ENCODE assay signal across 19 cellular contexts in genomic region chr7:79787101-79787500, GRCh38.
DNase-seq lines count a peak whose midpoint lies in the region; ATAC-seq and TF ChIP-seq lines count a peak whose summit lies in the region.
"Had no signal": no experiment of that assay in that cellular context is flagged by ENCODE, and none has a peak within 500 bp of the region (broad histone marks: within the 10 kb centered on the region; RNA-seq: fewer than 3 reads in every experiment).

No MANE protein-coding gene starts in this region.

- intact Hi-C loops in cardiac septum (cut with DNase I), result no loop called here

- H3K4me1 ChIP-seq in GM23248 (ENCODE audit: insufficient read depth) (peaks cover 43% of the 10 kb centered on the region), smooth muscle cell (ENCODE audit: low read depth) (no peaks in the 10 kb centered on the region)
- H3K4me1 ChIP-seq: BLaER1, Caco-2 had no signal

- H4K20me1 ChIP-seq in GM23248 (ENCODE audit: insufficient read depth) (no peaks in the 10 kb centered on the region), smooth muscle cell (ENCODE audit: low read depth) (no peaks in the 10 kb centered on the region)
- H4K20me1 ChIP-seq: BLaER1 had no signal

- peaks cover 56% of the 10 kb centered on the region for H3K4me1 Mint-ChIP-seq in mesothelial cell of epicardium
- H3K4me1 Mint-ChIP-seq: B cell; CD4-positive, CD25-positive, alpha-beta regulatory T cell had no signal

- H3K4me2 ChIP-seq in GM23248 (ENCODE audit: unreplicated experiment) (peak overlapping the region; percentile 57), smooth muscle cell (peak overlapping the region; percentile 36)
- H3K4me2 ChIP-seq: BLaER1 had no signal

- H3F3A ChIP-seq in GM23248 (ENCODE audit: insufficient read depth) (peaks cover 15% of the 10 kb centered on the region), smooth muscle cell (ENCODE audit: low read depth) (peaks cover 10% of the 10 kb centered on the region)

- no peaks in the 10 kb centered on the region for H3K9me3 ChIP-seq in GM23248 (ENCODE audit: low read depth)
- H3K9me3 ChIP-seq in smooth muscle cell (replicated peaks; ENCODE audit: low read depth), result no peaks in the 10 kb centered on the region
- H3K9me3 ChIP-seq: BLaER1, Caco-2 had no signal

- H3K27ac Mint-ChIP-seq in mesothelial cell of epicardium, result peak overlapping the region; percentile 67
- H3K27ac Mint-ChIP-seq: B cell; CD4-positive, CD25-positive, alpha-beta regulatory T cell; CD8-positive, alpha-beta T cell had no signal

- H3K27ac ChIP-seq in GM23248 (no peak overlapping the region), smooth muscle cell (ENCODE audit: low read depth) (no peak overlapping the region)
- H3K27ac ChIP-seq: BLaER1, C4-2B had no signal

- H3K36me3 ChIP-seq in GM23248 (ENCODE audit: low read depth) (no peaks in the 10 kb centered on the region), smooth muscle cell (ENCODE audit: low read depth) (no peaks in the 10 kb centered on the region)
- H3K36me3 ChIP-seq: BLaER1 had no signal

- DNase-seq in GM23248 (no peak), SK-N-DZ (ENCODE audit: low spot score) (peak; percentile 68), mesothelial cell of epicardium (ENCODE audit: low spot score in 2 of 2, unreplicated experiment in 2 of 2) (no peak), smooth muscle cell (lab: John Stamatoyannopoulos, UW; ENCODE audit: unreplicated experiment) (no peak), NCI-H748 treated with DMSO at 0.1 percent for 48 hours (lab: John Stamatoyannopoulos, UW) (no peak), cardiac septum (ENCODE audit: low spot score) (no peak), activated gamma-delta T cell (lab: John Stamatoyannopoulos, UW) (no peak)
- DNase-seq: Caco-2; CD4-positive, CD25-positive, alpha-beta regulatory T cell; CD8-positive, alpha-beta T cell; DMS 273 treated with DMSO at 0.1 percent for 48 hours; DMS79 treated with DMSO at 0.1 percent for 48 hours; GF-D8; H7; HCEC 1CT had no signal

- no peak overlapping the region for H3K4me3 ChIP-seq in GM23248
- no peak overlapping the region for H3K4me3 ChIP-seq in smooth muscle cell
- H3K4me3 ChIP-seq: BLaER1 had no signal

- TF ChIP-seq CTCF in mesothelial cell of epicardium (IDR thresholded peaks at IDR 0.05; ENCODE audit: unreplicated experiment) (no peak), smooth muscle cell (IDR thresholded peaks at IDR 0.05; ENCODE audit: borderline replicate concordance, insufficient read depth, poor library complexity, severe bottlenecking) (no peak)

- H3K9me3 Mint-ChIP-seq in mesothelial cell of epicardium, result peaks cover 20% of the 10 kb centered on the region
- H3K9me3 Mint-ChIP-seq: CD8-positive, alpha-beta T cell had no signal

- H3K79me2 ChIP-seq in GM23248 (ENCODE audit: insufficient read depth) (no peaks in the 10 kb centered on the region), smooth muscle cell (ENCODE audit: low read depth) (no peaks in the 10 kb centered on the region)

- H3K4me3 Mint-ChIP-seq in mesothelial cell of epicardium, result no peak overlapping the region
- H3K4me3 Mint-ChIP-seq: B cell; CD4-positive, CD25-positive, alpha-beta regulatory T cell; CD8-positive, alpha-beta T cell had no signal

- H3K9me2 ChIP-seq in GM23248 (ENCODE audit: insufficient read depth), result no peaks in the 10 kb centered on the region

- H3K9ac ChIP-seq in GM23248 (no peak overlapping the region), smooth muscle cell (ENCODE audit: low read depth) (no peak overlapping the region)
- H3K9ac ChIP-seq: BLaER1 had no signal

- no peak for ATAC-seq in HG03139 (IDR thresholded peaks at IDR 0.05; ENCODE audit: unreplicated experiment)
- ATAC-seq: CD8-positive, alpha-beta T cell had no signal

- WGBS in GM23248 (ENCODE audit: low coverage in 1 of 2, low lambda C conversion rate in 2 of 2, missing lambda C conversion rate in 2 of 2), 2 experiments, result 6 to 7% methylated on average over 2 of the region's 2 CpGs
- WGBS in smooth muscle cell (ENCODE audit: low lambda C conversion rate), result 83% methylated on average over 2 of the region's 2 CpGs

- peaks cover 7% of the 10 kb centered on the region for H3K36me3 Mint-ChIP-seq in mesothelial cell of epicardium
- H3K36me3 Mint-ChIP-seq: CD4-positive, CD25-positive, alpha-beta regulatory T cell; CD8-positive, alpha-beta T cell had no signal

- no peaks in the 10 kb centered on the region for H3K27me3 Mint-ChIP-seq in mesothelial cell of epicardium (ENCODE audit: low read depth)
- H3K27me3 Mint-ChIP-seq: B cell; CD4-positive, CD25-positive, alpha-beta regulatory T cell had no signal

- H3K27me3 ChIP-seq in GM23248 (replicated peaks; ENCODE audit: insufficient read depth), result no peaks in the 10 kb centered on the region
- no peaks in the 10 kb centered on the region for H3K27me3 ChIP-seq in smooth muscle cell (ENCODE audit: low read depth)
- H3K27me3 ChIP-seq: BLaER1 had no signal

- peak overlapping the region; percentile 57; the same call in 1 of the 2 replicates for H2AFZ ChIP-seq in GM23248
- no peak overlapping the region for H2AFZ ChIP-seq in smooth muscle cell (ENCODE audit: low read depth)

- in situ Hi-C loops in GM23248 (cut with MboI), result no loop called here
